18 cellular contexts compared by ENCODE assay signal in genomic region chr1:143699115-143699514, GRCh38.
A peak's percentile ranks its signal among the peaks of the same experiment; 100 is the strongest.
DNase-seq lines count a peak whose midpoint lies in the region; ATAC-seq and TF ChIP-seq lines count a peak whose summit lies in the region.
"Had no signal": no experiment of that assay in that cellular context is flagged by ENCODE, and none has a peak within 500 bp of the region (broad histone marks: within the 10 kb centered on the region; RNA-seq: fewer than 3 reads in every experiment).

No MANE protein-coding gene starts in this region.

- peak; percentile 33 for DNase-seq in left cardiac atrium
- no peak for DNase-seq in cardiac septum (ENCODE audit: low spot score)
- DNase-seq in T-helper 17 cell = no peak
- DNase-seq in iPS DF 6.9 (ENCODE audit: low read depth, low spot score) = no peak
- DNase-seq in upper lobe of right lung = no peak
- no peak for DNase-seq in type B pancreatic cell (ENCODE audit: extremely low spot score, unreplicated experiment)
- no peak for DNase-seq in NCI-H1694 treated with DMSO at 0.1 percent for 48 hours (lab: John Stamatoyannopoulos, UW)
- DNase-seq: activated CD4-positive, alpha-beta T cell treated with anti-CD3 and anti-CD28 coated beads for 1 hour; activated T-cell treated with anti-CD3 and anti-CD28 coated beads, Interleukin-2, amount 50 U/mL, for 1 hour; amniotic stem cell; HCEC 1CT; islet precursor cell; NCI-H2081; NCI-H774 had no signal

- no CpG with 5 or more reads among the region's 17 CpGs for WGBS in iPS DF 6.9 (ENCODE audit: insufficient coverage, insufficient read length)

- H3K4me1 ChIP-seq in iPS DF 6.9 (ENCODE audit: control insufficient read depth, insufficient read depth, low read length) (peaks cover 2% of the 10 kb centered on the region; the same call in 1 of the 2 replicates), upper lobe of right lung (no peaks in the 10 kb centered on the region)

- peaks cover 63% of the 10 kb centered on the region for H3K27me3 Mint-ChIP-seq in T-helper 17 cell
- peaks cover 6% of the 10 kb centered on the region for H3K27me3 Mint-ChIP-seq in type B pancreatic cell

- intact Hi-C loops in left cardiac atrium (cut with DNase I) = no loop called here
- intact Hi-C loops in cardiac septum (cut with DNase I) = no loop called here
- intact Hi-C loops in upper lobe of right lung (cut with DNase I) = no loop called here

- H3K4me3 Mint-ChIP-seq in T-helper 17 cell (peak overlapping the region; percentile 2), type B pancreatic cell (no peak overlapping the region)
- H3K4me3 Mint-ChIP-seq: stimulated activated effector memory CD8-positive, alpha-beta T cell treated with anti-CD3 and anti-CD28 coated beads, Interleukin-12 subunit alpha, Interleukin-12 subunit beta, amount 100 ng/mL, for 72 hours; T-helper 1 cell treated with Interleukin-12 subunit alpha and Interleukin-12 subunit beta and Interleukin-4 antibody, amounts not matched to agents 30 μg/mL and 1 μg/mL, for 36 hours had no signal

- ATAC-seq in left cardiac atrium = no peak
- no peak for ATAC-seq in T-helper 17 cell
- peak; percentile 53 for ATAC-seq in upper lobe of right lung
- ATAC-seq in GM21529 (IDR thresholded peaks at IDR 0.05; ENCODE audit: unreplicated experiment) = no peak
- ATAC-seq: stimulated activated effector memory CD8-positive, alpha-beta T cell treated with anti-CD3 and anti-CD28 coated beads, Interleukin-12 subunit alpha, Interleukin-12 subunit beta, amount 100 ng/mL, for 72 hours had no signal

- H3K36me3 ChIP-seq in iPS DF 6.9 (ENCODE audit: control insufficient read depth, insufficient read depth, low read length) (no peaks in the 10 kb centered on the region), upper lobe of right lung (no peaks in the 10 kb centered on the region)

- H3K36me3 Mint-ChIP-seq in T-helper 17 cell (ENCODE audit: low read depth) = no peaks in the 10 kb centered on the region
- H3K36me3 Mint-ChIP-seq in type B pancreatic cell = no peaks in the 10 kb centered on the region
- H3K36me3 Mint-ChIP-seq: stimulated activated effector memory CD8-positive, alpha-beta T cell treated with anti-CD3 and anti-CD28 coated beads, Interleukin-12 subunit alpha, Interleukin-12 subunit beta, amount 100 ng/mL, for 72 hours had no signal

- no peak for TF ChIP-seq CTCF in upper lobe of right lung (IDR thresholded peaks at IDR 0.05)
- no peak for TF ChIP-seq CTCF in type B pancreatic cell (conservative IDR thresholded peaks at IDR 0.05)

- peaks cover 10% of the 10 kb centered on the region for H3K9me3 Mint-ChIP-seq in type B pancreatic cell
- H3K9me3 Mint-ChIP-seq: stimulated activated effector memory CD8-positive, alpha-beta T cell treated with anti-CD3 and anti-CD28 coated beads, Interleukin-12 subunit alpha, Interleukin-12 subunit beta, amount 100 ng/mL, for 72 hours had no signal

- H3K27ac Mint-ChIP-seq in T-helper 17 cell = no peak overlapping the region
- H3K27ac Mint-ChIP-seq in type B pancreatic cell = no peak overlapping the region
- H3K27ac Mint-ChIP-seq: stimulated activated effector memory CD8-positive, alpha-beta T cell treated with anti-CD3 and anti-CD28 coated beads, Interleukin-12 subunit alpha, Interleukin-12 subunit beta, amount 100 ng/mL, for 72 hours had no signal

- H3K4me3 ChIP-seq in iPS DF 6.9 (ENCODE audit: low read length) = peak overlapping the region; percentile 17; the same call in 1 of the 2 replicates
- H3K4me3 ChIP-seq in upper lobe of right lung = peak overlapping the region; percentile 4

- peaks cover 30% of the 10 kb centered on the region for H3K27me3 ChIP-seq in iPS DF 6.9 (ENCODE audit: control insufficient read depth, insufficient read depth, low read length)
- peaks cover 64% of the 10 kb centered on the region for H3K27me3 ChIP-seq in upper lobe of right lung

- H3K27ac ChIP-seq in iPS DF 6.9 (ENCODE audit: low read length) = no peak overlapping the region
- no peak overlapping the region for H3K27ac ChIP-seq in upper lobe of right lung
- H3K27ac ChIP-seq: skin epidermis had no signal

- H3K9me3 ChIP-seq in T-helper 17 cell (ENCODE audit: control insufficient read depth, low read length, poor library complexity, severe bottlenecking) (no peaks in the 10 kb centered on the region), iPS DF 6.9 (ENCODE audit: control insufficient read depth, insufficient read depth, low read length) (no peaks in the 10 kb centered on the region), upper lobe of right lung (no peaks in the 10 kb centered on the region)

- H3K4me1 Mint-ChIP-seq in T-helper 17 cell (peaks cover 15% of the 10 kb centered on the region), type B pancreatic cell (ENCODE audit: unreplicated experiment) (no peaks in the 10 kb centered on the region)
